In genomic region chr20:43911066-43911465, GRCh38 we compare ENCODE assay signal across 11 cellular contexts. TPM values are rescaled to one million over a fixed set of nuclear protein-coding genes. Genes with fewer than 3 reads are reported as not detected.
DNase-seq lines count a peak whose midpoint lies in the region; ATAC-seq and TF ChIP-seq lines count a peak whose summit lies in the region.
"Had no signal": no experiment of that assay in that cellular context is flagged by ENCODE, and none has a peak within 500 bp of the region (broad histone marks: within the 10 kb centered on the region; RNA-seq: fewer than 3 reads in every experiment).

No MANE protein-coding gene starts in this region.

- H3K9me3 ChIP-seq in left lung, result peaks cover 0 to 24% of the 10 kb centered on the region in 2 donors

- ATAC-seq in HG03565 (IDR thresholded peaks at IDR 0.05; ENCODE audit: unreplicated experiment), result no peak
- ATAC-seq in left lung, result no peak

- peaks cover 0 to 15% of the 10 kb centered on the region in 2 donors for H3K4me1 ChIP-seq in left lung

- H3K4me3 ChIP-seq in GM12865 (ENCODE audit: low read depth, low read length) (no peak overlapping the region), left lung (no peak overlapping the region)

- DNase-seq in GM12865 (ENCODE audit: low read depth) (peak; percentile 43), M059J (ENCODE audit: low read depth) (peak; percentile 96), amniotic stem cell (lab: John Stamatoyannopoulos, UW) (peak; percentile 7), iris pigment epithelial cell (ENCODE audit: low read depth) (peak; percentile 95), NCI-H2081 (lab: John Stamatoyannopoulos, UW) (no peak), GOT3 (lab: John Stamatoyannopoulos, UW) (no peak), left lung (no peak)
- DNase-seq: activated gamma-delta T cell treated with Interleukin-2 at 50 U/mL for 16 hours, kidney, NCI-H2227 treated with DMSO at 0.1 percent for 48 hours had no signal

- intact Hi-C loops in left lung (cut with DNase I), result no loop called here

- H3K36me3 ChIP-seq in left lung, result no peaks in the 10 kb centered on the region

- H3K27ac ChIP-seq in left lung, result no peak overlapping the region

- peaks cover 16 to 42% of the 10 kb centered on the region in 2 donors for H3K27me3 ChIP-seq in left lung

- TF ChIP-seq CTCF in GM12865 (IDR thresholded peaks at IDR 0.05; ENCODE audit: insufficient read depth, low read depth, low read length, missing control alignments) (no peak), left lung (IDR thresholded peaks at IDR 0.05) (no peak)

RNA-seq across cellular contexts. Expression of gene TOX2, which starts 3.6 kb away (rescaled TPM):
- total RNA-seq in M059J (2014; rRNA removed; shearing (Covaris generic)), result 6.1 and 8.4 TPM in 2 replicates
- total RNA-seq in left lung, result 10 to 100 TPM; 14.5 to 29.9 TPM

Comparison
In these comparisons a context has a peak if more than half of its experiments do, and no peak if none do; other contexts are left out.
1. DNase-seq: peak in GM12865 (single experiment), M059J (single experiment), amniotic stem cell (single experiment) and iris pigment epithelial cell (single experiment); none in NCI-H2081 (0 of 2), GOT3 (single experiment) and left lung (0 of 2).